In genomic region chr1:151763990-151764389, GRCh38 we compare ENCODE assay signal across 9 cellular contexts. TPM values are rescaled to one million over a fixed set of nuclear protein-coding genes. Genes with fewer than 3 reads are reported as not detected.
A peak's percentile ranks its signal among the peaks of the same experiment; 100 is the strongest.
DNase-seq lines count a peak whose midpoint lies in the region; ATAC-seq and TF ChIP-seq lines count a peak whose summit lies in the region.
"Had no signal": no experiment of that assay in that cellular context is flagged by ENCODE, and none has a peak within 500 bp of the region (broad histone marks: within the 10 kb centered on the region; RNA-seq: fewer than 3 reads in every experiment).

No MANE protein-coding gene starts in this region.

- peaks cover 18 to 29% of the 10 kb centered on the region in 2 experiments for H3K36me3 ChIP-seq in SK-N-SH (replicated peaks in 1 of 2; ENCODE audit: control insufficient read depth in 1 of 2, insufficient read depth in 2 of 2, low read length in 1 of 2)
- H3K36me3 ChIP-seq in sigmoid colon = peaks cover 0 to 33% (median 16%) of the 10 kb centered on the region in 4 donors

- POLR2A ChIA-PET in SK-N-SH (lab: Yijun Ruan, JAX) = interaction anchor here (0.7 to 2.1 kb wide), 8 partner anchors 11 to 145 kb away, joined by 3 to 9 read pairs (median 4); partner anchors contain the start of genes TDRKH and THEM4

- no peaks in the 10 kb centered on the region for H3K9me3 ChIP-seq in SK-N-SH
- H3K9me3 ChIP-seq in sigmoid colon = no peaks in the 10 kb centered on the region

- peak overlapping the region; percentile 90 for H3K4me2 ChIP-seq in SK-N-SH

- CTCF ChIA-PET in SK-N-SH (lab: Yijun Ruan, JAX) = interaction anchor here (0.8 to 2.0 kb wide), 7 partner anchors 13 to 118 kb away, joined by 3 to 7 read pairs (median 4); partner anchors contain the start of gene TDRKH

- peaks cover 0 to 10% of the 10 kb centered on the region in 2 experiments; a peak in 2 of 4 replicates for H3K4me1 ChIP-seq in SK-N-SH (ENCODE audit: control insufficient read depth in 1 of 2, insufficient read depth in 2 of 2, low read depth in 1 of 2, low read length in 1 of 2)
- H3K4me1 ChIP-seq in sigmoid colon = peaks cover 0 to 15% (median 9%) of the 10 kb centered on the region in 4 donors

- H3K27me3 ChIP-seq in SK-N-SH (ENCODE audit: insufficient read depth) (no peaks in the 10 kb centered on the region), sigmoid colon (no peaks in the 10 kb centered on the region)

- peaks cover 6% of the 10 kb centered on the region for H3F3A ChIP-seq in SK-N-SH (replicated peaks; ENCODE audit: insufficient read depth)

- no peaks in the 10 kb centered on the region for H4K20me1 ChIP-seq in SK-N-SH (ENCODE audit: insufficient read depth)

- TF ChIP-seq POLR2A in sigmoid colon (IDR thresholded peaks at IDR 0.05) = no peak

- H3K4me3 ChIP-seq in GM08714 (ENCODE audit: low read length) (peak overlapping the region; percentile 94), SK-N-SH (ENCODE audit: low read depth in 2 of 2, low read length in 1 of 2) (peak overlapping the region; percentile 79 to 91), fibroblast of pulmonary artery (replicated peaks; ENCODE audit: low read depth, low read length) (peak overlapping the region; percentile 82), sigmoid colon (peak overlapping the region; percentile 62 to 83 (median 74))

- H3K27ac ChIP-seq in SK-N-SH (ENCODE audit: low read depth in 2 of 2, low read length in 1 of 2) = peak overlapping the region; percentile 72 to 93
- H3K27ac ChIP-seq in sigmoid colon = peak overlapping the region; percentile 80 to 92 (median 88)

- 58% methylated on average over 10 of the region's 10 CpGs for WGBS in SK-N-SH (ENCODE audit: low lambda C conversion rate)
- 50 to 53% methylated on average over 10 of the region's 10 CpGs for WGBS in sigmoid colon, 2 donors

- intact Hi-C loops in sigmoid colon (cut with DNase I) = no loop called here

- peak overlapping the region; percentile 91 for H3K9ac ChIP-seq in SK-N-SH

- peak; percentile 40 for DNase-seq in SK-N-SH
- DNase-seq in fibroblast of pulmonary artery (ENCODE audit: low read depth) = no peak
- DNase-seq in sigmoid colon = no peak
- no peak for DNase-seq in NCI-H187 treated with DMSO at 0.1 percent for 48 hours (lab: John Stamatoyannopoulos, UW)
- no peak for DNase-seq in NCI-H2107 treated with DMSO at 0.1 percent for 48 hours (lab: John Stamatoyannopoulos, UW; ENCODE audit: unreplicated experiment)

- TF ChIP-seq CTCF in SK-N-SH (IDR thresholded peaks at IDR 0.05) (no peak), fibroblast of pulmonary artery (IDR thresholded peaks at IDR 0.05; ENCODE audit: low read length, missing control alignments) (no peak), sigmoid colon (IDR thresholded peaks at IDR 0.05) (no peak)

- TF ChIP-seq EP300 in SK-N-SH (IDR thresholded peaks at IDR 0.05; ENCODE audit: borderline replicate concordance in 1 of 2, low read depth in 1 of 2, low read length in 1 of 2) (no peak), sigmoid colon (IDR thresholded peaks at IDR 0.05) (no peak)

- no peaks in the 10 kb centered on the region for H3K9me2 ChIP-seq in SK-N-SH

- H2AFZ ChIP-seq in SK-N-SH (ENCODE audit: low read depth) = peak overlapping the region; percentile 99

- no peak for TF ChIP-seq RAD21 in SK-N-SH (IDR thresholded peaks at IDR 0.05; ENCODE audit: low read length)

- ATAC-seq in GM21390 (IDR thresholded peaks at IDR 0.05; ENCODE audit: unreplicated experiment) (no peak), HG02610 (IDR thresholded peaks at IDR 0.05; ENCODE audit: unreplicated experiment) (no peak)

- H3K79me2 ChIP-seq in SK-N-SH (ENCODE audit: insufficient read depth) = peaks cover 18% of the 10 kb centered on the region

TF ChIP-seq in SK-N-SH, 30 proteins besides CTCF, POLR2A, EP300 and RAD21:
- TF ChIP-seq TEAD4 (IDR thresholded peaks at IDR 0.05; ENCODE audit: borderline replicate concordance, insufficient read depth) (no peak), MXI1 (IDR thresholded peaks at IDR 0.05; ENCODE audit: low read depth, low read length) (no peak), USF2 (IDR thresholded peaks at IDR 0.05; ENCODE audit: borderline replicate concordance, low read depth, low read length) (no peak), PBX3 (IDR thresholded peaks at IDR 0.05) (no peak), REST (IDR thresholded peaks at IDR 0.05; ENCODE audit: low read depth, low read length) (no peak), MEF2A (IDR thresholded peaks at IDR 0.05; ENCODE audit: borderline replicate concordance, low read depth) (no peak)

RNA-seq across cellular contexts. Expression of gene MRPL9, which starts 0.7 kb away (rescaled TPM):
- 76.2 and 87.5 TPM in 2 replicates for polyA plus RNA-seq in SK-N-SH (2012; rRNA removed)
- 79.0 and 80.5 TPM in 2 replicates for polyA plus RNA-seq in SK-N-SH (2012; cell fraction: cytosol; rRNA removed)
- 62.5 and 85.0 TPM in 2 replicates for polyA plus RNA-seq in SK-N-SH (2012; cell fraction: nucleus; rRNA removed)
- 10 to 100 TPM; 49.6 to 68.7 (median 66.9) TPM for total RNA-seq in sigmoid colon
- 10 to 100 TPM; 47.9 to 55.8 (median 51.7) TPM for polyA plus RNA-seq in sigmoid colon

RNA-seq across cellular contexts. Expression of gene TDRKH, which starts 26.3 kb away (rescaled TPM):
- polyA plus RNA-seq in SK-N-SH (2012; rRNA removed) (1.9 and 2.7 TPM in 2 replicates), sigmoid colon (1 to 10 TPM; 1.8 to 5.5 (median 2.3) TPM)
- polyA plus RNA-seq in SK-N-SH (2012; cell fraction: cytosol; rRNA removed) = 2.8 and 2.9 TPM in 2 replicates
- 1.9 and 2.9 TPM in 2 replicates for polyA plus RNA-seq in SK-N-SH (2012; cell fraction: nucleus; rRNA removed)
- 1 to 10 TPM; 3.7 to 4.9 (median 3.9) TPM for total RNA-seq in sigmoid colon

RNA-seq across cellular contexts. Expression of gene LINGO4, which starts 41.2 kb away (rescaled TPM):
- polyA plus RNA-seq in SK-N-SH (2012; rRNA removed) = not detected in 2 replicates
- 0.01 TPM in 1 of 2 replicates, not detected in the other for polyA plus RNA-seq in SK-N-SH (2012; cell fraction: cytosol; rRNA removed)
- polyA plus RNA-seq in SK-N-SH (2012; cell fraction: nucleus; rRNA removed) = not detected in 2 replicates
- total RNA-seq in sigmoid colon = under 1 TPM in 1 of 4 donors, not detected in 3; 0.16 TPM
- under 1 TPM in 1 of 3 donors, not detected in 2; 0.13 TPM for polyA plus RNA-seq in sigmoid colon
- total RNA-seq: subcutaneous adipose tissue had no signal

RNA-seq across cellular contexts. Expression of gene RIIAD1, which starts 42.7 kb away (rescaled TPM):
- polyA plus RNA-seq in SK-N-SH (2012; rRNA removed) = not detected in 2 replicates
- polyA plus RNA-seq in SK-N-SH (2012; cell fraction: cytosol; rRNA removed) = not detected in 2 replicates
- not detected in 2 replicates for polyA plus RNA-seq in SK-N-SH (2012; cell fraction: nucleus; rRNA removed)
- total RNA-seq in sigmoid colon = 10 to 100 TPM in 1 of 4 donors, not detected in 3; 11.4 TPM
- polyA plus RNA-seq in sigmoid colon = under 1 TPM in 1 of 3 donors, not detected in 2; 0.39 TPM
- total RNA-seq: subcutaneous adipose tissue had no signal

RNA-seq across cellular contexts. Expression of gene CELF3, which starts 47.4 kb away (rescaled TPM):
- polyA plus RNA-seq in SK-N-SH (2012; rRNA removed) = 0.25 and 0.65 TPM in 2 replicates
- 0.49 and 0.84 TPM in 2 replicates for polyA plus RNA-seq in SK-N-SH (2012; cell fraction: cytosol; rRNA removed)
- 1.3 and 2.3 TPM in 2 replicates for polyA plus RNA-seq in SK-N-SH (2012; cell fraction: nucleus; rRNA removed)
- total RNA-seq in sigmoid colon = 1 to 10 TPM; 1.3 to 4.3 (median 1.6) TPM
- 1 to 10 TPM in 1 of 3 donors, under 1 TPM in 2; 0.60 to 2.4 (median 0.69) TPM for polyA plus RNA-seq in sigmoid colon
- total RNA-seq: subcutaneous adipose tissue had no signal
